In genomic region chr9:37784640-37785483, GRCh38 we compare ENCODE assay signal across 7 cellular contexts.
DNase-seq lines count a peak whose midpoint lies in the region; ATAC-seq and TF ChIP-seq lines count a peak whose summit lies in the region.

TSS of gene EXOSC3 (minus strand) at chr9:37785064. CDS start at chr9:37785044, 20 bp downstream.

- ATAC-seq in HG02884 (IDR thresholded peaks at IDR 0.05; ENCODE audit: unreplicated experiment) = peak; percentile 95

- DNase-seq in NCI-H1694 (lab: John Stamatoyannopoulos, UW) (peak; percentile 81), T-helper 2 cell (peak; percentile 65 to 93 (median 77)), anterior cingulate cortex (lab: John Stamatoyannopoulos, UW) (peak; percentile 38 to 95 (median 83)), hepatic stellate cell (ENCODE audit: low spot score) (peak; percentile 88), retina (peak; percentile 96)

- peak; percentile 95 for TF ChIP-seq POLR2A in GM15510 (IDR thresholded peaks at IDR 0.05; ENCODE audit: borderline replicate concordance, extremely low read depth, insufficient read length)

Comparison
In these comparisons a context has a peak if more than half of its experiments do, and no peak if none do; other contexts are left out.
1. Peak in every context shown above with its lines: DNase-seq and ATAC-seq.